In genomic region chr12:104455594-104456416, GRCh38 we compare ENCODE assay signal across 8 cellular contexts. TPM values are rescaled to one million over a fixed set of nuclear protein-coding genes. Genes with fewer than 3 reads are reported as not detected.
DNase-seq lines count a peak whose midpoint lies in the region; ATAC-seq and TF ChIP-seq lines count a peak whose summit lies in the region.

No MANE protein-coding gene starts in this region.

- H3K4me1 ChIP-seq in left ventricle myocardium inferior (peaks cover 47% of the 10 kb centered on the region), breast epithelium (no peaks in the 10 kb centered on the region), mesodermal cell (ENCODE audit: control insufficient read depth, insufficient read depth, low read length, poor library complexity, severe bottlenecking) (peaks cover 16% of the 10 kb centered on the region), uterus (no peaks in the 10 kb centered on the region)

- H3K27me3 ChIP-seq in left ventricle myocardium inferior (ENCODE audit: low read depth) (no peaks in the 10 kb centered on the region), breast epithelium (no peaks in the 10 kb centered on the region), uterus (no peaks in the 10 kb centered on the region)

- intact Hi-C loops in left ventricle myocardium inferior (cut with micrococcal nuclease): no loop called here
- intact Hi-C loops in Right ventricle myocardium inferior (cut with DNase I): loop anchor here (2.0 to 10.0 kb wide), 5 partner anchors 51 to 211 kb away; no protein-coding TSS in a partner anchor
- intact Hi-C loops in breast epithelium (cut with DNase I; ENCODE audit: low total_unique reads): no loop called here
- intact Hi-C loops in uterus (cut with DNase I; ENCODE audit: low total_unique reads): no loop called here

- TF ChIP-seq POLR2A in breast epithelium (IDR thresholded peaks at IDR 0.05): no peak
- TF ChIP-seq POLR2A in uterus (IDR thresholded peaks at IDR 0.05): no peak

- peak overlapping the region; percentile 99 for H3K4me3 ChIP-seq in left ventricle myocardium inferior
- H3K4me3 ChIP-seq in breast epithelium: peak overlapping the region; percentile 75 to 89 (median 86)
- peak overlapping the region; percentile 66 for H3K4me3 ChIP-seq in mesodermal cell (ENCODE audit: extremely low read depth, insufficient read depth, low read length, poor library complexity, severe bottlenecking)
- H3K4me3 ChIP-seq in uterus: peak overlapping the region; percentile 70 to 81

- H3K36me3 ChIP-seq in left ventricle myocardium inferior (no peaks in the 10 kb centered on the region), breast epithelium (no peaks in the 10 kb centered on the region), mesodermal cell (ENCODE audit: control insufficient read depth, insufficient read depth, low read length) (no peaks in the 10 kb centered on the region), uterus (no peaks in the 10 kb centered on the region)

- peak overlapping the region; percentile 86 for H3K27ac ChIP-seq in left ventricle myocardium inferior (replicated peaks)
- H3K27ac ChIP-seq in breast epithelium: peak overlapping the region; percentile 73 to 85
- peak overlapping the region; percentile 78 for H3K27ac ChIP-seq in mesodermal cell (ENCODE audit: low read depth, low read length, severe bottlenecking)
- H3K27ac ChIP-seq in uterus: peak overlapping the region; percentile 84 to 92

- 37 to 100% methylated on average over 1 to 7 of the region's 8 CpGs for WGBS in mesodermal cell (ENCODE audit: insufficient coverage in 2 of 2), 2 experiments

- DNase-seq in left ventricle myocardium inferior (no peak), Right ventricle myocardium inferior (ENCODE audit: missing footprints) (no peak), breast epithelium (ENCODE audit: low spot score in 2 of 2) (no peak), uterus (no peak), NCI-H1092 treated with DMSO at 0.1 percent for 48 hours (lab: John Stamatoyannopoulos, UW) (no peak)

- TF ChIP-seq CTCF in left ventricle myocardium inferior (IDR thresholded peaks at IDR 0.05; ENCODE audit: borderline replicate concordance): no peak
- TF ChIP-seq CTCF in breast epithelium (IDR thresholded peaks at IDR 0.05): no peak
- no peak for TF ChIP-seq CTCF in uterus (IDR thresholded peaks at IDR 0.05)

- H3K9me3 ChIP-seq in left ventricle myocardium inferior (replicated peaks) (peaks cover 3% of the 10 kb centered on the region), breast epithelium (no peaks in the 10 kb centered on the region), mesodermal cell (ENCODE audit: control insufficient read depth, low read length) (no peaks in the 10 kb centered on the region), uterus (no peaks in the 10 kb centered on the region)

- ATAC-seq in Right ventricle myocardium inferior (no peak), HG03469 (IDR thresholded peaks at IDR 0.05; ENCODE audit: unreplicated experiment) (no peak), HG02840 (IDR thresholded peaks at IDR 0.05; ENCODE audit: low FRiP score, unreplicated experiment) (no peak)

RNA-seq across cellular contexts. Expression of gene CHST11, which starts 0.9 kb away (rescaled TPM):
- total RNA-seq in left ventricle myocardium inferior (6.0 TPM), Right ventricle myocardium inferior (3.7 TPM), breast epithelium (10 to 100 TPM; 12.5 to 16.4 (median 15.5) TPM), uterus (10 to 100 TPM; 21.0 to 82.1 (median 58.7) TPM)
- polyA plus RNA-seq in mesodermal cell (2013, experiment 1 of 2): 14.1 TPM
- polyA plus RNA-seq in mesodermal cell (2013, experiment 2 of 2): 12.6 TPM
